In genomic region chr12:124698211-124698997, GRCh38 we compare ENCODE assay signal across 13 cellular contexts.
DNase-seq lines count a peak whose midpoint lies in the region; ATAC-seq and TF ChIP-seq lines count a peak whose summit lies in the region.
"Had no signal": no experiment of that assay in that cellular context is flagged by ENCODE, and none has a peak within 500 bp of the region (broad histone marks: within the 10 kb centered on the region; RNA-seq: fewer than 3 reads in every experiment).

No MANE protein-coding gene starts in this region.

- no peaks in the 10 kb centered on the region for H3K27me3 ChIP-seq in mucosa of rectum (ENCODE audit: control insufficient read depth in 2 of 2, insufficient read depth in 2 of 2, low read length in 2 of 2)
- no peaks in the 10 kb centered on the region for H3K27me3 ChIP-seq in tibial nerve
- no peaks in the 10 kb centered on the region for H3K27me3 ChIP-seq in adrenal gland

- H3K9me3 ChIP-seq in mucosa of rectum (ENCODE audit: control insufficient read depth in 2 of 2, low read length in 2 of 2) (no peaks in the 10 kb centered on the region), tibial nerve (no peaks in the 10 kb centered on the region), adrenal gland (replicated peaks in 1 of 3) (no peaks in the 10 kb centered on the region)

- DNase-seq in SK-MEL-5 (ENCODE audit: low read depth, low spot score), result peak; percentile 74
- peak; percentile 90 for DNase-seq in fibroblast of peridontal ligament (ENCODE audit: extremely low read depth)
- DNase-seq in tibial nerve (ENCODE audit: low spot score in 2 of 2), result no peak
- no peak for DNase-seq in activated gamma-delta T cell treated with Interleukin-2 at 50 U/mL for 16 hours
- no peak for DNase-seq in adrenal gland
- DNase-seq: activated CD4-positive, alpha-beta memory T cell treated with anti-CD3 and anti-CD28 coated beads, Interleukin-2, amount 10 ng/mL, durations not matched to agents 7 days and 5 days; NCI-H524 treated with DMSO at 0.1 percent for 48 hours had no signal

- peak overlapping the region; percentile 43 to 44 for H3K27ac ChIP-seq in mucosa of rectum (ENCODE audit: low read depth in 2 of 2, low read length in 2 of 2)
- H3K27ac ChIP-seq in tibial nerve, result peak overlapping the region; percentile 64 to 91 (median 79)
- peak overlapping the region in 2 of 5 donors; percentile 30 to 68 for H3K27ac ChIP-seq in adrenal gland
- H3K27ac ChIP-seq: epithelial cell of prostate had no signal

- H3K4me1 ChIP-seq in mucosa of rectum (ENCODE audit: control insufficient read depth in 2 of 2, insufficient read depth in 2 of 2, low read length in 2 of 2) (peaks cover 2 to 4% of the 10 kb centered on the region in 2 donors), tibial nerve (peaks cover 0 to 79% (median 29%) of the 10 kb centered on the region in 4 donors), adrenal gland (replicated peaks in 1 of 2) (peaks cover 0 to 16% of the 10 kb centered on the region in 2 donors)

- no peak overlapping the region for H3K9ac ChIP-seq in mucosa of rectum (ENCODE audit: low read depth in 1 of 2, low read length in 2 of 2)

- H3K4me3 ChIP-seq in mucosa of rectum (ENCODE audit: low read length in 2 of 2), result no peak overlapping the region
- no peak overlapping the region for H3K4me3 ChIP-seq in tibial nerve
- H3K4me3 ChIP-seq in adrenal gland, result no peak overlapping the region

- H3K36me3 ChIP-seq in mucosa of rectum (ENCODE audit: control insufficient read depth in 2 of 2, insufficient read depth in 2 of 2, low read length in 2 of 2) (no peaks in the 10 kb centered on the region), tibial nerve (no peaks in the 10 kb centered on the region), adrenal gland (replicated peaks in 1 of 2) (no peaks in the 10 kb centered on the region)

- TF ChIP-seq CTCF in tibial nerve (IDR thresholded peaks at IDR 0.05), result peak in 1 of 5 experiments; percentile 10
- no peak for TF ChIP-seq CTCF in adrenal gland (IDR thresholded peaks at IDR 0.05)

- TF ChIP-seq POLR2A in tibial nerve (IDR thresholded peaks at IDR 0.05) (peak in 1 of 2 donors; percentile 8), adrenal gland (IDR thresholded peaks at IDR 0.05) (no peak)

- in situ Hi-C loops in SK-MEL-5 (cut with HindIII; ENCODE audit: low pct_unique_long_range_greater_than_20kb, low sequenced_read_pairs), result no loop called here

- ATAC-seq in HG03159 (IDR thresholded peaks at IDR 0.05; ENCODE audit: unreplicated experiment) (no peak), HG02798 (IDR thresholded peaks at IDR 0.05; ENCODE audit: poor library complexity, unreplicated experiment) (no peak)
- ATAC-seq: activated naive CD4-positive, alpha-beta T cell treated with anti-CD3 and anti-CD28 coated beads, Interleukin-2, amount 50 U/mL, for 72 hours; left lobe of liver had no signal

- TF ChIP-seq EP300 in tibial nerve (IDR thresholded peaks at IDR 0.05), result peak in 1 of 2 donors; percentile 46

- 23 to 34% methylated on average over 15 of the region's 15 CpGs for WGBS in tibial nerve, 2 donors
- WGBS in adrenal gland, 4 donors, result 74 to 80% (median 79%) methylated on average over 14 to 15 of the region's 15 CpGs

- intact Hi-C loops in adrenal gland (cut with DNase I), result no loop called here

Comparison
In these comparisons a context has a peak if more than half of its experiments do, and no peak if none do; other contexts are left out.
1. DNase-seq: peak in SK-MEL-5 (single experiment) and fibroblast of peridontal ligament (single experiment); none in tibial nerve (0 of 2), activated gamma-delta T cell treated with Interleukin-2 at 50 U/mL for 16 hours (single experiment) and adrenal gland (0 of 7).